In genomic region chr3:153911111-153911510, GRCh38 we compare ENCODE assay signal across 20 cellular contexts.
"Had no signal": no experiment of that assay in that cellular context is flagged by ENCODE, and none has a peak within 500 bp of the region (broad histone marks: within the 10 kb centered on the region; RNA-seq: fewer than 3 reads in every experiment).

No MANE protein-coding gene starts in this region.

- H3K4me3 ChIP-seq: colonic mucosa, hepatocyte, mucosa of descending colon, pancreas, psoas muscle, right atrium auricular region, sigmoid colon had no signal

- H3K27ac ChIP-seq: colonic mucosa, hepatocyte, pancreas, psoas muscle, right atrium auricular region, sigmoid colon had no signal

- ATAC-seq: left colon; mucosa of descending colon; natural killer cell treated with Interleukin-12 subunit alpha and Interleukin-12 subunit beta and Interleukin-15 and Interleukin-18, amount 100 ng/mL, for 72 hours; pancreas; psoas muscle had no signal

- DNase-seq: colonic mucosa; effector CD4-positive, alpha-beta T cell; endodermal cell; erythroblast; foreskin melanocyte; head of caudate nucleus; kidney; left colon; mammary epithelial cell; mucosa of descending colon; occipital lobe; pancreas; psoas muscle; sigmoid colon; small intestine; stimulated activated CD4-positive, alpha-beta T cell treated with anti-CD3 and anti-CD28 coated beads, Interleukin-12 subunit alpha, Interleukin-12 subunit beta, amount 100 ng/mL, for 4 hours; stimulated activated naive CD4-positive, alpha-beta T cell treated with Interleukin-2 at 50 U/mL for 16 hours had no signal
